ENCODE assay signal across 14 cellular contexts in genomic region chr13:28049880-28050871, GRCh38.
DNase-seq lines count a peak whose midpoint lies in the region; ATAC-seq lines count a peak whose summit lies in the region.
"Had no signal": no experiment of that assay in that cellular context is flagged by ENCODE, and none has a peak within 500 bp of the region (broad histone marks: within the 10 kb centered on the region; RNA-seq: fewer than 3 reads in every experiment).

No MANE protein-coding gene starts in this region.

- WGBS in iPS DF 6.9 (ENCODE audit: insufficient coverage, insufficient read length) = no CpG with 5 or more reads among the region's 7 CpGs

- H3K36me3 ChIP-seq in iPS DF 6.9 (ENCODE audit: control insufficient read depth, insufficient read depth, low read length) = no peaks in the 10 kb centered on the region
- H3K36me3 ChIP-seq: SJSA1 had no signal

- H3K4me3 ChIP-seq in iPS DF 6.9 (ENCODE audit: low read length) = no peak overlapping the region
- H3K4me3 ChIP-seq: SJSA1 had no signal

- ATAC-seq in GM18508 (IDR thresholded peaks at IDR 0.05; ENCODE audit: insufficient read depth, unreplicated experiment) (peak; percentile 65), GM21576 (IDR thresholded peaks at IDR 0.05; ENCODE audit: unreplicated experiment) (peak; percentile 47), HG03354 (IDR thresholded peaks at IDR 0.05; ENCODE audit: poor library complexity, severe bottlenecking, unreplicated experiment) (peak; percentile 57)
- ATAC-seq: activated naive CD8-positive, alpha-beta T cell treated with anti-CD3 and anti-CD28 coated beads, Interleukin-2, amount 50 U/mL, for 24 hours; naive thymus-derived CD4-positive, alpha-beta T cell had no signal

- no peaks in the 10 kb centered on the region for H3K9me3 ChIP-seq in iPS DF 6.9 (ENCODE audit: control insufficient read depth, insufficient read depth, low read length)
- H3K9me3 ChIP-seq: SJSA1 had no signal

- H3K4me1 ChIP-seq in iPS DF 6.9 (ENCODE audit: control insufficient read depth, insufficient read depth, low read length) = peaks cover 2% of the 10 kb centered on the region; the same call in 1 of the 2 replicates
- H3K4me1 ChIP-seq: SJSA1 had no signal

- H3K27ac ChIP-seq in iPS DF 6.9 (ENCODE audit: low read length) = no peak overlapping the region
- H3K27ac ChIP-seq: KMS-11, SJSA1 had no signal

- peak; percentile 33 for DNase-seq in iPS DF 6.9 (ENCODE audit: low read depth, low spot score)
- no peak for DNase-seq in SKM-1 treated with dmso at 0.1 percent for 144 hours (lab: John Stamatoyannopoulos, UW; ENCODE audit: unreplicated experiment)
- no peak for DNase-seq in activated naive CD4-positive, alpha-beta T cell (lab: John Stamatoyannopoulos, UW)
- no peak for DNase-seq in HPDE6-E6E7 (ENCODE audit: extremely low spot score)
- DNase-seq in NOMO-1 treated with DMSO at 0.1 percent for 48 hours (lab: John Stamatoyannopoulos, UW; ENCODE audit: unreplicated experiment) = no peak
- DNase-seq: activated CD4-positive, alpha-beta T cell treated with anti-CD3 and anti-CD28 coated beads, Interleukin-2, amount 50 U/mL, for 1 hour; activated naive CD8-positive, alpha-beta T cell treated with anti-CD3 and anti-CD28 coated beads, Interleukin-2, amount 50 U/mL, for 24 hours; hippocampal formation; naive thymus-derived CD4-positive, alpha-beta T cell had no signal

- H3K27me3 ChIP-seq in iPS DF 6.9 (ENCODE audit: control insufficient read depth, insufficient read depth, low read length) = no peaks in the 10 kb centered on the region
- H3K27me3 ChIP-seq: SJSA1 had no signal
